17 cellular contexts compared by ENCODE assay signal in genomic region chr6:130434174-130434873, GRCh38.
A peak's percentile ranks its signal among the peaks of the same experiment; 100 is the strongest.
DNase-seq lines count a peak whose midpoint lies in the region; ATAC-seq and TF ChIP-seq lines count a peak whose summit lies in the region.
"Had no signal": no experiment of that assay in that cellular context is flagged by ENCODE, and none has a peak within 500 bp of the region (broad histone marks: within the 10 kb centered on the region; RNA-seq: fewer than 3 reads in every experiment).

No MANE protein-coding gene starts in this region.

- no peaks in the 10 kb centered on the region for H3K36me3 Mint-ChIP-seq in mesothelial cell of epicardium
- H3K36me3 Mint-ChIP-seq: immature natural killer cell, memory B cell had no signal

- H3K4me3 ChIP-seq in fibroblast of pulmonary artery (replicated peaks; ENCODE audit: low read depth, low read length) (no peak overlapping the region), testis (no peak overlapping the region)
- H3K4me3 ChIP-seq: BLaER1 treated with 17β-estradiol and CSF1 and Interleukin-3, amounts not matched to agents 10 nM and 100 nM had no signal

- H3K27ac Mint-ChIP-seq in mesothelial cell of epicardium, result no peak overlapping the region
- H3K27ac Mint-ChIP-seq: activated CD4-positive, alpha-beta T cell treated with anti-CD3 and anti-CD28 coated beads, Interleukin-2, amount 10 ng/mL, durations not matched to agents 24 days and 14 days; activated naive CD4-positive, alpha-beta T cell treated with anti-CD3 and anti-CD28 coated beads, Interleukin-2, amount 50 U/mL, for 72 hours; immature natural killer cell; memory B cell had no signal

- H3K4me3 Mint-ChIP-seq in mesothelial cell of epicardium, result no peak overlapping the region
- H3K4me3 Mint-ChIP-seq: activated CD4-positive, alpha-beta T cell treated with anti-CD3 and anti-CD28 coated beads, Interleukin-2, amount 10 ng/mL, durations not matched to agents 24 days and 14 days; immature natural killer cell; memory B cell had no signal

- WGBS in testis, 2 donors, result 93 to 97% methylated on average over 3 of the region's 3 CpGs

- intact Hi-C loops in testis (cut with DNase I; ENCODE audit: low total_unique reads), result no loop called here

- peak; percentile 40 for DNase-seq in HS-27A (ENCODE audit: low read depth)
- peak; percentile 31 for DNase-seq in fibroblast of pulmonary artery (ENCODE audit: low read depth)
- no peak for DNase-seq in testis
- DNase-seq in mesothelial cell of epicardium (ENCODE audit: low spot score in 2 of 2, unreplicated experiment in 2 of 2), result no peak
- DNase-seq: activated CD4-positive, alpha-beta T cell treated with anti-CD3 and anti-CD28 coated beads, Interleukin-2, amount 10 ng/mL, durations not matched to agents 24 days and 14 days; cerebellar nuclear complex; immature natural killer cell; NCI-H1048; SHP77; stimulated activated CD4-positive, alpha-beta T cell treated with anti-CD3 and anti-CD28 coated beads, Interleukin-4, amount 100 ng/mL, for 1 hour had no signal

- no peaks in the 10 kb centered on the region for H3K9me3 Mint-ChIP-seq in mesothelial cell of epicardium
- H3K9me3 Mint-ChIP-seq: activated naive CD4-positive, alpha-beta T cell treated with anti-CD3 and anti-CD28 coated beads, Interleukin-2, amount 50 U/mL, for 72 hours; immature natural killer cell; memory B cell had no signal

- ATAC-seq in SK-N-SH treated with all-trans-retinoic acid at 6 μM for 48 hours (peak; percentile 95), GM18511 (IDR thresholded peaks at IDR 0.05; ENCODE audit: unreplicated experiment) (no peak), HG02610 (IDR thresholded peaks at IDR 0.05; ENCODE audit: unreplicated experiment) (no peak)
- ATAC-seq: activated naive CD4-positive, alpha-beta T cell treated with anti-CD3 and anti-CD28 coated beads, Interleukin-2, amount 50 U/mL, for 72 hours; sciatic nerve had no signal

- no peaks in the 10 kb centered on the region for H3K9me3 ChIP-seq in testis
- H3K9me3 ChIP-seq: BLaER1 treated with 17β-estradiol and CSF1 and Interleukin-3, amounts not matched to agents 10 nM and 100 nM had no signal

- no peak overlapping the region for H3K27ac ChIP-seq in testis
- H3K27ac ChIP-seq: BLaER1 treated with 17β-estradiol and CSF1 and Interleukin-3, amounts not matched to agents 10 nM and 100 nM had no signal

- no peaks in the 10 kb centered on the region for H3K4me1 ChIP-seq in testis

- TF ChIP-seq POLR2A in testis (IDR thresholded peaks at IDR 0.05), result no peak

- no peaks in the 10 kb centered on the region for H3K27me3 Mint-ChIP-seq in mesothelial cell of epicardium (ENCODE audit: low read depth)
- H3K27me3 Mint-ChIP-seq: memory B cell had no signal

- H3K27me3 ChIP-seq in testis, result no peaks in the 10 kb centered on the region
- H3K27me3 ChIP-seq: BLaER1 treated with 17β-estradiol and CSF1 and Interleukin-3, amounts not matched to agents 10 nM and 100 nM had no signal

- TF ChIP-seq CTCF in fibroblast of pulmonary artery (IDR thresholded peaks at IDR 0.05; ENCODE audit: low read length, missing control alignments) (no peak), testis (IDR thresholded peaks at IDR 0.05) (no peak), mesothelial cell of epicardium (IDR thresholded peaks at IDR 0.05; ENCODE audit: unreplicated experiment) (no peak)

- no peaks in the 10 kb centered on the region for H3K36me3 ChIP-seq in testis (ENCODE audit: low read depth, missing control alignments)
- H3K36me3 ChIP-seq: BLaER1 treated with 17β-estradiol and CSF1 and Interleukin-3, amounts not matched to agents 10 nM and 100 nM had no signal

- peaks cover 23% of the 10 kb centered on the region for H3K4me1 Mint-ChIP-seq in mesothelial cell of epicardium
- H3K4me1 Mint-ChIP-seq: activated CD4-positive, alpha-beta T cell treated with anti-CD3 and anti-CD28 coated beads, Interleukin-2, amount 10 ng/mL, durations not matched to agents 24 days and 14 days; immature natural killer cell; memory B cell had no signal

TF ChIP-seq in SK-N-SH treated with all-trans-retinoic acid at 6 μM for 48 hours, 23 proteins besides CTCF, POLR2A, EP300 and RAD21:
- no peak for TF ChIP-seq OSR1 (CRISPR knock-in tag; IDR thresholded peaks at IDR 0.05)
- no peak for TF ChIP-seq SNAI2 (CRISPR knock-in tag; IDR thresholded peaks at IDR 0.05)
- TF ChIP-seq ZNF8 (CRISPR knock-in tag; IDR thresholded peaks at IDR 0.05), result no peak
- no peak for TF ChIP-seq PATZ1 (CRISPR knock-in tag; IDR thresholded peaks at IDR 0.05; ENCODE audit: borderline replicate concordance)
- no peak for TF ChIP-seq ZNF565 (CRISPR knock-in tag; conservative IDR thresholded peaks at IDR 0.05; ENCODE audit: low read depth)
- no peak for TF ChIP-seq RARB (CRISPR knock-in tag; IDR thresholded peaks at IDR 0.05)
- no peak for TF ChIP-seq ZFP3 (CRISPR knock-in tag; IDR thresholded peaks at IDR 0.05)
- TF ChIP-seq POU6F1 (CRISPR knock-in tag; IDR thresholded peaks at IDR 0.05; ENCODE audit: borderline replicate concordance, low read depth), result no peak
- TF ChIP-seq PPARA (CRISPR knock-in tag; IDR thresholded peaks at IDR 0.05; ENCODE audit: borderline replicate concordance), result no peak

Comparison
In these comparisons a context has a peak if more than half of its experiments do, and no peak if none do; other contexts are left out.
1. DNase-seq: peak in HS-27A (single experiment) and fibroblast of pulmonary artery (single experiment); none in testis (single experiment) and mesothelial cell of epicardium (0 of 2).